ENCODE assay signal across 31 cellular contexts in genomic region chr5:61217251-61217650, GRCh38. TPM values are rescaled to one million over a fixed set of nuclear protein-coding genes. Genes with fewer than 3 reads are reported as not detected.
DNase-seq lines count a peak whose midpoint lies in the region; ATAC-seq and TF ChIP-seq lines count a peak whose summit lies in the region.
"Had no signal": no experiment of that assay in that cellular context is flagged by ENCODE, and none has a peak within 500 bp of the region (broad histone marks: within the 10 kb centered on the region; RNA-seq: fewer than 3 reads in every experiment).

No MANE protein-coding gene starts in this region.

- no peaks in the 10 kb centered on the region for H3K79me1 ChIP-seq in trophoblast cell (ENCODE audit: low read length)

- H3K9me3 ChIP-seq in SK-N-SH (peaks cover 5% of the 10 kb centered on the region; the same call in 1 of the 2 replicates), OCI-LY3 (ENCODE audit: insufficient read depth, low read length) (no peaks in the 10 kb centered on the region), trophoblast cell (ENCODE audit: insufficient read depth, low read depth, low read length) (no peaks in the 10 kb centered on the region)
- H3K9me3 ChIP-seq: BE2C, Caco-2 had no signal

- H4K20me1 ChIP-seq in SK-N-SH (ENCODE audit: insufficient read depth) (no peaks in the 10 kb centered on the region), OCI-LY3 (ENCODE audit: insufficient read depth, low read length) (no peaks in the 10 kb centered on the region)
- H4K20me1 ChIP-seq: BLaER1; BLaER1 treated with 17β-estradiol and CSF1 and Interleukin-3, amounts not matched to agents 10 nM and 100 nM had no signal

- no peak overlapping the region for H3K18ac ChIP-seq in trophoblast cell (ENCODE audit: low read length)

- no peak overlapping the region for H2BK120ac ChIP-seq in trophoblast cell (ENCODE audit: insufficient read depth, low read length, poor library complexity)

- H3K4ac ChIP-seq in trophoblast cell (ENCODE audit: low read depth, low read length), result no peak overlapping the region

- no peak overlapping the region for H2BK5ac ChIP-seq in trophoblast cell (ENCODE audit: low read depth, low read length, poor library complexity)

- H3K4me3 ChIP-seq in SK-N-SH (ENCODE audit: low read depth in 2 of 2, low read length in 1 of 2) (no peak overlapping the region), OCI-LY3 (ENCODE audit: low read length) (peak overlapping the region; percentile 24; the same call in 1 of the 2 replicates), trophoblast cell (ENCODE audit: low read depth, low read length) (no peak overlapping the region)
- H3K4me3 ChIP-seq: A549; BLaER1; BLaER1 treated with 17β-estradiol and CSF1 and Interleukin-3, amounts not matched to agents 10 nM and 100 nM had no signal

- CTCF ChIA-PET in SK-N-SH (lab: Yijun Ruan, JAX), result interaction anchor here (1.1 kb wide), 1 partner anchor 49 kb away, joined by 4 read pairs; no protein-coding TSS in a partner anchor

- POLR2A ChIA-PET in SK-N-SH (lab: Yijun Ruan, JAX), result no interaction called here

- no peak overlapping the region for H3K23ac ChIP-seq in trophoblast cell (ENCODE audit: low read length)

- no peak overlapping the region for H2AK5ac ChIP-seq in trophoblast cell (ENCODE audit: low read length)

- H2AFZ ChIP-seq in SK-N-SH (ENCODE audit: low read depth), result no peak overlapping the region
- no peak overlapping the region for H2AFZ ChIP-seq in OCI-LY3 (ENCODE audit: low read depth, low read length)
- no peak overlapping the region for H2AFZ ChIP-seq in trophoblast cell (ENCODE audit: insufficient read depth, low read length, poor library complexity)

- H4K8ac ChIP-seq in trophoblast cell (ENCODE audit: low read depth, low read length), result no peak overlapping the region

- H3K9me2 ChIP-seq in SK-N-SH, result no peaks in the 10 kb centered on the region

- no peak for ATAC-seq in SK-N-SH treated with all-trans-retinoic acid at 6 μM for 48 hours
- ATAC-seq: A549; CD8-positive, alpha-beta T cell had no signal

- H2BK12ac ChIP-seq in trophoblast cell (ENCODE audit: low read length), result no peak overlapping the region

- no peaks in the 10 kb centered on the region for H3K4me1 ChIP-seq in SK-N-SH (ENCODE audit: control insufficient read depth in 1 of 2, insufficient read depth in 2 of 2, low read depth in 1 of 2, low read length in 1 of 2)
- H3K4me1 ChIP-seq in OCI-LY3 (ENCODE audit: low read length), result peaks cover 25% of the 10 kb centered on the region
- no peaks in the 10 kb centered on the region for H3K4me1 ChIP-seq in trophoblast cell (ENCODE audit: control insufficient read depth in 1 of 2, insufficient read depth in 2 of 2, low read length in 2 of 2)
- H3K4me1 ChIP-seq: A549, Caco-2 had no signal

- no peak overlapping the region for H3K27ac ChIP-seq in SK-N-SH (ENCODE audit: low read depth in 2 of 2, low read length in 1 of 2)
- H3K27ac ChIP-seq in OCI-LY3 (ENCODE audit: low read length), result peak overlapping the region; percentile 29; the same call in 1 of the 2 replicates
- no peak overlapping the region for H3K27ac ChIP-seq in trophoblast cell (ENCODE audit: low read depth, low read length)
- H3K27ac ChIP-seq: 22Rv1; A549; BLaER1; BLaER1 treated with 17β-estradiol and CSF1 and Interleukin-3, amounts not matched to agents 10 nM and 100 nM; C4-2B had no signal

- TF ChIP-seq EP300 in SK-N-SH (IDR thresholded peaks at IDR 0.05; ENCODE audit: borderline replicate concordance in 1 of 2, low read depth in 1 of 2, low read length in 1 of 2), result no peak

- TF ChIP-seq RAD21 in SK-N-SH (IDR thresholded peaks at IDR 0.05; ENCODE audit: low read length), result no peak

- H3K27me3 ChIP-seq in SK-N-SH (ENCODE audit: insufficient read depth), result no peaks in the 10 kb centered on the region; the same call in 1 of the 2 replicates
- H3K27me3 ChIP-seq in OCI-LY3 (ENCODE audit: low read depth, low read length), result no peaks in the 10 kb centered on the region
- H3K27me3 ChIP-seq in trophoblast cell (ENCODE audit: insufficient read depth, low read length), result no peaks in the 10 kb centered on the region
- H3K27me3 ChIP-seq: BE2C; BLaER1; BLaER1 treated with 17β-estradiol and CSF1 and Interleukin-3, amounts not matched to agents 10 nM and 100 nM had no signal

- no peaks in the 10 kb centered on the region for H3F3A ChIP-seq in SK-N-SH (replicated peaks; ENCODE audit: insufficient read depth)

- H3K79me2 ChIP-seq in SK-N-SH (ENCODE audit: insufficient read depth) (no peaks in the 10 kb centered on the region), OCI-LY3 (ENCODE audit: low read length) (no peaks in the 10 kb centered on the region), trophoblast cell (ENCODE audit: control insufficient read depth, insufficient read depth, low read length, poor library complexity) (no peaks in the 10 kb centered on the region)

- no peak overlapping the region for H4K91ac ChIP-seq in trophoblast cell (ENCODE audit: low read depth, low read length)

- H3K9ac ChIP-seq in SK-N-SH (no peak overlapping the region), OCI-LY3 (ENCODE audit: low read length) (no peak overlapping the region), trophoblast cell (ENCODE audit: low read length) (no peak overlapping the region)
- H3K9ac ChIP-seq: BLaER1; BLaER1 treated with 17β-estradiol and CSF1 and Interleukin-3, amounts not matched to agents 10 nM and 100 nM had no signal

- H3K4me2 ChIP-seq in SK-N-SH (no peak overlapping the region), OCI-LY3 (ENCODE audit: low read length) (peak overlapping the region; percentile 51), trophoblast cell (ENCODE audit: low read length) (no peak overlapping the region)
- H3K4me2 ChIP-seq: A549; BLaER1; BLaER1 treated with 17β-estradiol and CSF1 and Interleukin-3, amounts not matched to agents 10 nM and 100 nM had no signal

- WGBS in SK-N-SH (ENCODE audit: low lambda C conversion rate), result 68% methylated on average over 5 of the region's 5 CpGs
- no CpG with 5 or more reads among the region's 5 CpGs for WGBS in trophoblast cell (ENCODE audit: extremely low coverage, insufficient coverage, insufficient read length)

- TF ChIP-seq CTCF in SK-N-SH (IDR thresholded peaks at IDR 0.05) (no peak), OCI-LY3 (IDR thresholded peaks at IDR 0.05; ENCODE audit: low read depth, low read length) (no peak)

- H3K36me3 ChIP-seq in SK-N-SH (replicated peaks in 1 of 2; ENCODE audit: control insufficient read depth in 1 of 2, insufficient read depth in 2 of 2, low read length in 1 of 2) (no peaks in the 10 kb centered on the region), OCI-LY3 (replicated peaks; ENCODE audit: low read depth, low read length) (no peaks in the 10 kb centered on the region), trophoblast cell (ENCODE audit: control insufficient read depth in 1 of 2, insufficient read depth in 2 of 2, low read length in 2 of 2) (no peaks in the 10 kb centered on the region)
- H3K36me3 ChIP-seq: BE2C; BLaER1; BLaER1 treated with 17β-estradiol and CSF1 and Interleukin-3, amounts not matched to agents 10 nM and 100 nM had no signal

- DNase-seq in SK-N-SH, result no peak
- peak; percentile 21 for DNase-seq in SK-N-DZ (ENCODE audit: low spot score)
- no peak for DNase-seq in trophoblast cell
- DNase-seq in NCI-H2171 (lab: John Stamatoyannopoulos, UW), result no peak
- DNase-seq: 8988T; ACHN; AML-193; BE2C; C1 segment of cervical spinal cord; Caco-2; Calu3; CD4-positive, alpha-beta memory T cell; CD4-positive, alpha-beta T cell; CD4-positive, CD25-positive, alpha-beta regulatory T cell; CD8-positive, alpha-beta memory T cell; CD8-positive, alpha-beta T cell; COR-L47; DMS 273 treated with DMSO at 0.1 percent for 48 hours; DMS153; DMS53; DMS79; DMS79 treated with DMSO at 0.1 percent for 48 hours; DND-41; EL had no signal

- no peak overlapping the region for H4K12ac ChIP-seq in trophoblast cell (ENCODE audit: low read depth, low read length)

- no peak overlapping the region for H3K14ac ChIP-seq in trophoblast cell (ENCODE audit: low read length)

TF ChIP-seq in SK-N-SH, 30 proteins besides CTCF, POLR2A, EP300 and RAD21:
- no peak for TF ChIP-seq FOXM1 (IDR thresholded peaks at IDR 0.05; ENCODE audit: low read depth)
- peak; percentile 57 for TF ChIP-seq GATA2 (CRISPR knock-in tag; IDR thresholded peaks at IDR 0.05)

TF ChIP-seq in SK-N-SH treated with all-trans-retinoic acid at 6 μM for 48 hours, 23 proteins besides CTCF, POLR2A, EP300 and RAD21 (continues in another document):
- TF ChIP-seq ZFP30 (CRISPR knock-in tag; IDR thresholded peaks at IDR 0.05) (no peak), CSDC2 (CRISPR knock-in tag; IDR thresholded peaks at IDR 0.05) (no peak), ZNF8 (CRISPR knock-in tag; IDR thresholded peaks at IDR 0.05) (no peak), SNAI2 (CRISPR knock-in tag; IDR thresholded peaks at IDR 0.05) (no peak), CREB5 (CRISPR knock-in tag; IDR thresholded peaks at IDR 0.05; ENCODE audit: low read depth) (no peak), BACH2 (CRISPR knock-in tag; IDR thresholded peaks at IDR 0.05; ENCODE audit: borderline replicate concordance) (no peak)

RNA-seq across cellular contexts. Expression of gene SMIM15, which starts 55.0 kb away (rescaled TPM):
- 40.3 and 51.1 TPM in 2 replicates for polyA plus RNA-seq in SK-N-SH (2012; rRNA removed)
- 65.8 and 78.0 TPM in 2 replicates for polyA plus RNA-seq in SK-N-SH (2012; cell fraction: cytosol; rRNA removed)
- 15.3 and 20.9 TPM in 2 replicates for polyA plus RNA-seq in SK-N-SH (2012; cell fraction: nucleus; rRNA removed)
- 52.7 and 57.3 TPM in 2 replicates for polyA plus RNA-seq in SK-N-DZ (2014; cell fraction: cytosol; rRNA removed)
- polyA plus RNA-seq in SK-N-DZ (2014; cell fraction: nucleus; rRNA removed), result 28.2 and 40.4 TPM in 2 replicates
- 36.5 and 39.5 TPM in 2 replicates for polyA plus RNA-seq in trophoblast cell (2013)
